ENCODE assay signal across 22 cellular contexts in genomic region chr14:100749967-100750597, GRCh38. TPM values are rescaled to one million over a fixed set of nuclear protein-coding genes. Genes with fewer than 3 reads are reported as not detected.
DNase-seq lines count a peak whose midpoint lies in the region; ATAC-seq, FAIRE-seq and TF ChIP-seq lines count a peak whose summit lies in the region.
"Had no signal": no experiment of that assay in that cellular context is flagged by ENCODE, and none has a peak within 500 bp of the region (broad histone marks: within the 10 kb centered on the region; RNA-seq: fewer than 3 reads in every experiment).

No MANE protein-coding gene starts in this region.

- H3K4me1 ChIP-seq in endodermal cell (ENCODE audit: control insufficient read depth, insufficient read depth, low read length) (no peaks in the 10 kb centered on the region), HepG2 (ENCODE audit: insufficient read depth, low read length) (peaks cover 85% of the 10 kb centered on the region), sigmoid colon (no peaks in the 10 kb centered on the region), right atrium auricular region (no peaks in the 10 kb centered on the region)
- H3K4me1 ChIP-seq: Caco-2 had no signal

- H3K9me3 ChIP-seq in endodermal cell (ENCODE audit: control insufficient read depth, low read length) (no peaks in the 10 kb centered on the region), HepG2 (ENCODE audit: low read length) (no peaks in the 10 kb centered on the region), sigmoid colon (no peaks in the 10 kb centered on the region), right atrium auricular region (no peaks in the 10 kb centered on the region)
- H3K9me3 ChIP-seq: Caco-2 had no signal

- peak overlapping the region; percentile 71 for H3K4me2 ChIP-seq in HepG2 (ENCODE audit: low read depth, low read length)

- H4K20me1 ChIP-seq in HepG2 (ENCODE audit: insufficient read depth, low read length): no peaks in the 10 kb centered on the region

- no peak overlapping the region for H2AFZ ChIP-seq in HepG2 (ENCODE audit: low read length)

- H3K27ac ChIP-seq in endodermal cell (ENCODE audit: low read depth, low read length) (no peak overlapping the region), HepG2 (ENCODE audit: extremely low read length, insufficient read depth, low read length) (peak overlapping the region; percentile 93), sigmoid colon (no peak overlapping the region), right atrium auricular region (no peak overlapping the region)
- H3K27ac ChIP-seq: C4-2B had no signal

- POLR2A ChIA-PET in WTC11 (lab: Charles Lee) (no interaction called here), HepG2 (lab: Yijun Ruan, JAX) (interaction anchor here (0.7 to 2.7 kb wide), 21 partner anchors 10 to 538 kb away, joined by 3 to 102 read pairs (median 5); no protein-coding TSS in a partner anchor)

- no peaks in the 10 kb centered on the region for H3K79me2 ChIP-seq in HepG2 (ENCODE audit: insufficient read depth, low read length)

- DNase-seq in WTC11 (ENCODE audit: low spot score): no peak
- DNase-seq in endodermal cell: peak; percentile 8
- DNase-seq in HepG2 (ENCODE audit: low spot score): peak; percentile 88
- DNase-seq in sigmoid colon: peak; percentile 13
- DNase-seq in activated naive CD4-positive, alpha-beta T cell treated with Interleukin-2 at 50 U/mL for 16 hours: no peak
- DNase-seq in endothelial cell (ENCODE audit: low spot score): no peak
- DNase-seq in NCI-H748 treated with DMSO at 0.1 percent for 48 hours (lab: John Stamatoyannopoulos, UW): no peak
- no peak for DNase-seq in right atrium auricular region (ENCODE audit: low spot score)
- DNase-seq: Caco-2; CD4-positive, CD25-positive, alpha-beta regulatory T cell; CD8-positive, alpha-beta T cell; DMS153; DND-41; GOT3; HCEC 1CT had no signal

- ATAC-seq in WTC11 (no peak), HepG2 (peak; percentile 62)
- ATAC-seq: CD8-positive, alpha-beta T cell had no signal

- CTCF ChIA-PET in WTC11 (lab: Charles Lee) (interaction anchor here (1.3 kb wide), 1 partner anchor 74 kb away, joined by 3 read pairs; no protein-coding TSS in a partner anchor), HepG2 (lab: Yijun Ruan, JAX; ENCODE audit: low intra/inter-chr PET ratio, low total read pairs) (no interaction called here)

- H3K9ac ChIP-seq in endodermal cell (ENCODE audit: extremely low read depth, low read length, poor library complexity, severe bottlenecking): no peak overlapping the region
- peak overlapping the region; percentile 46; the same call in 1 of the 2 replicates for H3K9ac ChIP-seq in HepG2 (ENCODE audit: insufficient read depth, low read depth, low read length)

- FAIRE-seq in HepG2 (lab: Jason Lieb, UNC): peak; percentile 71
- FAIRE-seq: G401.6, GM12892, H54 had no signal

- peaks cover 4% of the 10 kb centered on the region; the same call in 1 of the 2 replicates for H3K27me3 Mint-ChIP-seq in WTC11 (ENCODE audit: low read depth)
- H3K27me3 Mint-ChIP-seq in endodermal cell (ENCODE audit: insufficient read depth): no peaks in the 10 kb centered on the region
- H3K27me3 Mint-ChIP-seq in endothelial cell (ENCODE audit: unreplicated experiment): peaks cover 2% of the 10 kb centered on the region

- intact Hi-C loops in HepG2 (cut with micrococcal nuclease; ENCODE audit: unreplicated experiment): loop anchor here (2.0 kb wide), 1 partner anchor 151 kb away; no protein-coding TSS in a partner anchor
- intact Hi-C loops in sigmoid colon (cut with DNase I): no loop called here

- no peaks in the 10 kb centered on the region for H3K27me3 ChIP-seq in endodermal cell (ENCODE audit: control insufficient read depth, insufficient read depth, low read length, poor library complexity, severe bottlenecking)
- H3K27me3 ChIP-seq in HepG2 (ENCODE audit: control insufficient read depth in 1 of 2, insufficient read depth in 2 of 2, low read length in 2 of 2): no peaks in the 10 kb centered on the region
- H3K27me3 ChIP-seq in sigmoid colon: no peaks in the 10 kb centered on the region
- no peaks in the 10 kb centered on the region for H3K27me3 ChIP-seq in right atrium auricular region

- no peak for TF ChIP-seq RAD21 in HepG2 (CRISPR knock-in tag; IDR thresholded peaks at IDR 0.05)

- no peak overlapping the region for H3K4me3 ChIP-seq in endodermal cell (ENCODE audit: low read length)
- H3K4me3 ChIP-seq in HepG2 (replicated peaks in 1 of 3; ENCODE audit: insufficient read depth in 1 of 3, low read depth in 2 of 3, low read length in 3 of 3): peak overlapping the region in 1 of 3 experiments; percentile 20; a peak in 1 of 6 replicates
- no peak overlapping the region for H3K4me3 ChIP-seq in sigmoid colon
- no peak overlapping the region for H3K4me3 ChIP-seq in right atrium auricular region

- WGBS in endodermal cell (ENCODE audit: insufficient coverage in 1 of 2, insufficient read length in 1 of 2), 2 experiments: 97 to 100% methylated on average over 3 to 9 of the region's 10 CpGs
- 27% methylated on average over 10 of the region's 10 CpGs for WGBS in HepG2 (ENCODE audit: low lambda C conversion rate)
- 91 to 94% methylated on average over 10 of the region's 10 CpGs for WGBS in sigmoid colon, 2 donors

- TF ChIP-seq POLR2A in HepG2 (IDR thresholded peaks at IDR 0.05; ENCODE audit: insufficient read depth in 1 of 2, low read depth in 2 of 2, low read length in 2 of 2) (no peak), sigmoid colon (IDR thresholded peaks at IDR 0.05) (no peak)

- BruUV-seq in HepG2 (replicated peaks; lab: Mats Ljungman, UMichigan): no TSS peak

- H3K4me3 Mint-ChIP-seq in WTC11 (no peak overlapping the region), endodermal cell (no peak overlapping the region), endothelial cell (ENCODE audit: unreplicated experiment) (no peak overlapping the region)
- H3K4me3 Mint-ChIP-seq: CD4-positive, CD25-positive, alpha-beta regulatory T cell; CD8-positive, alpha-beta T cell had no signal

- no peak for TF ChIP-seq CTCF in WTC11 (IDR thresholded peaks at IDR 0.05)
- no peak for TF ChIP-seq CTCF in endodermal cell (conservative IDR thresholded peaks at IDR 0.05)
- TF ChIP-seq CTCF in HepG2 (CRISPR knock-in tag; IDR thresholded peaks at IDR 0.05): 0 out of 2 replicates have a peak, but pooled peaks have one; percentile 10
- no peak for TF ChIP-seq CTCF in sigmoid colon (IDR thresholded peaks at IDR 0.05)
- TF ChIP-seq CTCF in endothelial cell (IDR thresholded peaks at IDR 0.05; ENCODE audit: unreplicated experiment): no peak
- TF ChIP-seq CTCF in right atrium auricular region (IDR thresholded peaks at IDR 0.05): no peak

- TF ChIP-seq EP300 in HepG2 (IDR thresholded peaks at IDR 0.05; ENCODE audit: low read depth in 2 of 2, low read length in 2 of 2) (peak in 1 of 2 experiments; percentile 95; a peak in 2 of 4 replicates), HepG2 (CRISPR knock-in tag; IDR thresholded peaks at IDR 0.05; ENCODE audit: borderline replicate concordance) (peak; percentile 90), sigmoid colon (IDR thresholded peaks at IDR 0.05) (no peak)

- in situ Hi-C loops in HepG2 (cut with HindIII; ENCODE audit: extremely low pct_ligation_motif_present, low pct_unique_long_range_greater_than_20kb): no loop called here

- peaks cover 13% of the 10 kb centered on the region for H3K9me3 Mint-ChIP-seq in WTC11
- H3K9me3 Mint-ChIP-seq in endodermal cell: no peaks in the 10 kb centered on the region
- H3K9me3 Mint-ChIP-seq in endothelial cell (ENCODE audit: unreplicated experiment): no peaks in the 10 kb centered on the region
- H3K9me3 Mint-ChIP-seq: CD8-positive, alpha-beta T cell had no signal

- H3K4me1 Mint-ChIP-seq in WTC11: no peaks in the 10 kb centered on the region
- H3K4me1 Mint-ChIP-seq in endodermal cell: no peaks in the 10 kb centered on the region
- no peaks in the 10 kb centered on the region for H3K4me1 Mint-ChIP-seq in endothelial cell (ENCODE audit: unreplicated experiment)

- H3K36me3 Mint-ChIP-seq in WTC11: no peaks in the 10 kb centered on the region
- H3K36me3 Mint-ChIP-seq in endodermal cell (ENCODE audit: low read depth): no peaks in the 10 kb centered on the region
- H3K36me3 Mint-ChIP-seq in endothelial cell (ENCODE audit: low read depth, unreplicated experiment): no peaks in the 10 kb centered on the region
- H3K36me3 Mint-ChIP-seq: CD4-positive, CD25-positive, alpha-beta regulatory T cell; CD8-positive, alpha-beta T cell had no signal

- H3K27ac Mint-ChIP-seq in WTC11: no peak overlapping the region
- H3K27ac Mint-ChIP-seq in endodermal cell: no peak overlapping the region
- no peak overlapping the region for H3K27ac Mint-ChIP-seq in endothelial cell (ENCODE audit: unreplicated experiment)
- H3K27ac Mint-ChIP-seq: CD4-positive, CD25-positive, alpha-beta regulatory T cell; CD8-positive, alpha-beta T cell had no signal

- no peaks in the 10 kb centered on the region for H3K36me3 ChIP-seq in endodermal cell (ENCODE audit: control insufficient read depth, insufficient read depth, low read length)
- H3K36me3 ChIP-seq in HepG2 (replicated peaks in 1 of 2; ENCODE audit: control insufficient read depth in 1 of 2, insufficient read depth in 2 of 2, low read length in 2 of 2): no peaks in the 10 kb centered on the region
- no peaks in the 10 kb centered on the region for H3K36me3 ChIP-seq in sigmoid colon
- no peaks in the 10 kb centered on the region for H3K36me3 ChIP-seq in right atrium auricular region

RNA-seq across cellular contexts. Expression of gene DLK1, which starts 23.4 kb away (rescaled TPM):
- total RNA-seq in WTC11 (2021): 3.0 to 3.3 TPM (median 3.1 TPM) in 3 replicates
- 100 to 1,000 TPM in 1 of 2 donors, 10 to 100 TPM in 1; 78.3 to 117 TPM for total RNA-seq in endodermal cell
- polyA plus RNA-seq in endodermal cell (2013, experiment 1 of 2): 99.8 TPM
- 92.1 TPM for polyA plus RNA-seq in endodermal cell (2013, experiment 2 of 2)
- total RNA-seq in HepG2 (2016; rRNA removed; fragmentation: Illumina TruSeq; extraction: Trizol): 48.2 and 95.5 TPM in 2 replicates
- 20.1 and 21.5 TPM in 2 replicates for total RNA-seq in HepG2 (2016; cell fraction: cytosol; rRNA removed; fragmentation: Illumina TruSeq; extraction: Trizol; ENCODE audit: low read depth)
- 42.8 and 103 TPM in 2 replicates for total RNA-seq in HepG2 (2016; cell fraction: insoluble cytoplasmic fraction; rRNA removed; fragmentation: Illumina TruSeq; extraction: Trizol)
- 36.0 and 50.6 TPM in 2 replicates for total RNA-seq in HepG2 (2016; cell fraction: membrane; rRNA removed; fragmentation: Illumina TruSeq; extraction: Trizol)
- 89.0 and 105 TPM in 2 replicates for total RNA-seq in HepG2 (2016; cell fraction: nucleus; rRNA removed; fragmentation: Illumina TruSeq; extraction: Trizol)
- 312 and 395 TPM in 2 replicates for polyA plus RNA-seq in HepG2 (2011; rRNA removed)
- polyA plus RNA-seq in HepG2 (2011; cell fraction: cytosol; rRNA removed): 265 and 361 TPM in 2 replicates
- polyA plus RNA-seq in HepG2 (2011; cell fraction: nucleus; rRNA removed): 341 and 399 TPM in 2 replicates
- polyA plus RNA-seq in HepG2 (2012): 757 and 768 TPM in 2 replicates
- polyA plus RNA-seq in HepG2 (2016; cell fraction: cytosol; fragmentation: Illumina TruSeq; extraction: Trizol; ENCODE audit: low read depth): 47.2 and 71.3 TPM in 2 replicates
- polyA plus RNA-seq in HepG2 (2016; cell fraction: insoluble cytoplasmic fraction; fragmentation: Illumina TruSeq; extraction: Trizol; ENCODE audit: low read depth): 105 and 121 TPM in 2 replicates
- 59.9 and 79.2 TPM in 2 replicates for polyA plus RNA-seq in HepG2 (2016; cell fraction: membrane; fragmentation: Illumina TruSeq; extraction: Trizol; ENCODE audit: low read depth)
- polyA plus RNA-seq in HepG2 (2016; cell fraction: nucleus; fragmentation: Illumina TruSeq; extraction: Trizol; ENCODE audit: insufficient read depth, low read depth): 324 and 361 TPM in 2 replicates
- polyA minus RNA-seq in HepG2 (2011; rRNA and poly(A)+ RNA removed; ENCODE audit: low replicate concordance): 0.49 and 99.7 TPM in 2 replicates
- polyA minus RNA-seq in HepG2 (2011; cell fraction: cytosol; rRNA and poly(A)+ RNA removed): 86.7 and 119 TPM in 2 replicates
- 18.8 and 31.0 TPM in 2 replicates for polyA minus RNA-seq in HepG2 (2011; cell fraction: nucleus; rRNA and poly(A)+ RNA removed)
- under 1 TPM in 1 of 4 donors, not detected in 3; 0.36 TPM for total RNA-seq in sigmoid colon
- 1 to 10 TPM in 1 of 3 donors, under 1 TPM in 1, not detected in 1; 0.46 to 1.2 TPM for polyA plus RNA-seq in sigmoid colon
- total RNA-seq in endothelial cell (ENCODE audit: unreplicated experiment): 1.3 TPM
- total RNA-seq in right atrium auricular region: not detected
- total RNA-seq: A172; A673; Caco-2; CD4-positive, CD25-positive, alpha-beta regulatory T cell; CD8-positive, alpha-beta T cell had no signal
- polyA plus RNA-seq: BJ; CD4-positive, CD25-positive, alpha-beta regulatory T cell had no signal

Comparison
In these comparisons a context has a peak if more than half of its experiments do, and no peak if none do; other contexts are left out.
1. DNase-seq: peak in endodermal cell (single experiment), HepG2 (single experiment) and sigmoid colon (single experiment); none in WTC11 (single experiment), activated naive CD4-positive, alpha-beta T cell treated with Interleukin-2 at 50 U/mL for 16 hours (single experiment), endothelial cell (single experiment), NCI-H748 treated with DMSO at 0.1 percent for 48 hours (single experiment) and right atrium auricular region (single experiment).
2. Of the 50 proteins assayed by ChIP-seq in both HepG2 and WTC11: peak only in HepG2: ATF2, ATF6, CTCF, FOXJ3, FOXK1, FOXP4 and 8 more; only in WTC11: none; in both: GABPB1; in neither: 33; mixed calls (peak in some experiments, not most) for 2.